In genomic region chr4:180057891-180058643, GRCh38 we compare ENCODE assay signal across 8 cellular contexts.
A peak's percentile ranks its signal among the peaks of the same experiment; 100 is the strongest.
DNase-seq lines count a peak whose midpoint lies in the region; ATAC-seq and TF ChIP-seq lines count a peak whose summit lies in the region.

No MANE protein-coding gene starts in this region.

- in situ Hi-C loops in GM13977 (cut with MboI; ENCODE audit: low pct_unique_long_range_greater_than_20kb, low sequenced_read_pairs, unreplicated experiment) = no loop called here

- ATAC-seq in HG02642 (IDR thresholded peaks at IDR 0.05; ENCODE audit: poor library complexity, unreplicated experiment) = peak; percentile 72

- DNase-seq in GM13977 (ENCODE audit: low spot score) = peak; percentile 50
- DNase-seq in Peyer's patch = peak in 2 of 3 donors; percentile 46 to 65
- DNase-seq in esophagus muscularis mucosa (ENCODE audit: extremely low spot score) = no peak
- no peak for DNase-seq in NK-92 treated with Interleukin-12 subunit alpha and Interleukin-12 subunit beta, amount 100 ng/mL, for 24 hours (lab: John Stamatoyannopoulos, UW)
- DNase-seq in HCEC 1CT = no peak
- DNase-seq in NCI-H1694 (lab: John Stamatoyannopoulos, UW) = no peak

- WGBS in esophagus muscularis mucosa = 4% methylated on average over 22 of the region's 76 CpGs

- H3K4me3 Mint-ChIP-seq in nephron = peak overlapping the region; percentile 79 to 88 (median 87)

- H3K36me3 ChIP-seq in Peyer's patch (no peaks in the 10 kb centered on the region), esophagus muscularis mucosa (no peaks in the 10 kb centered on the region)

- peaks cover 15% of the 10 kb centered on the region for H3K4me1 Mint-ChIP-seq in nephron

- peaks cover 66% of the 10 kb centered on the region for H3K27me3 Mint-ChIP-seq in nephron (ENCODE audit: low read depth)

- H3K27me3 ChIP-seq in Peyer's patch = no peaks in the 10 kb centered on the region
- peaks cover 5 to 59% (median 17%) of the 10 kb centered on the region in 4 donors for H3K27me3 ChIP-seq in esophagus muscularis mucosa

- intact Hi-C loops in esophagus muscularis mucosa (cut with DNase I) = no loop called here

- no peaks in the 10 kb centered on the region for H3K9me3 Mint-ChIP-seq in nephron

- TF ChIP-seq POLR2A in Peyer's patch (IDR thresholded peaks at IDR 0.05) (no peak), esophagus muscularis mucosa (IDR thresholded peaks at IDR 0.05; ENCODE audit: low read depth) (no peak)

- H3K9me3 ChIP-seq in Peyer's patch (no peaks in the 10 kb centered on the region), esophagus muscularis mucosa (no peaks in the 10 kb centered on the region)

- H3K4me3 ChIP-seq in Peyer's patch (peak overlapping the region; percentile 35 to 81 (median 54)), esophagus muscularis mucosa (peak overlapping the region; percentile 53 to 60 (median 55))

- no peak for TF ChIP-seq CTCF in GM13977 (IDR thresholded peaks at IDR 0.05; ENCODE audit: extremely low read depth, insufficient read depth, missing control alignments)
- no peak for TF ChIP-seq CTCF in Peyer's patch (IDR thresholded peaks at IDR 0.05)
- TF ChIP-seq CTCF in esophagus muscularis mucosa (IDR thresholded peaks at IDR 0.05) = no peak
- no peak for TF ChIP-seq CTCF in nephron (IDR thresholded peaks at IDR 0.05; ENCODE audit: unreplicated experiment in 3 of 3)

- no peak for TF ChIP-seq EP300 in esophagus muscularis mucosa (IDR thresholded peaks at IDR 0.05)

- peak overlapping the region in 2 of 3 experiments; percentile 24 to 48 for H3K27ac Mint-ChIP-seq in nephron

- H3K27ac ChIP-seq in Peyer's patch = peak overlapping the region in 2 of 4 donors; percentile 28 to 48
- H3K27ac ChIP-seq in esophagus muscularis mucosa (replicated peaks in 1 of 4) = no peak overlapping the region

- H3K4me1 ChIP-seq in Peyer's patch (peaks cover 0 to 15% (median 0%) of the 10 kb centered on the region in 4 donors), esophagus muscularis mucosa (peaks cover 12 to 28% (median 22%) of the 10 kb centered on the region in 4 donors)

- H3K36me3 Mint-ChIP-seq in nephron (ENCODE audit: low read depth) = no peaks in the 10 kb centered on the region

Comparison
In these comparisons a context has a peak if more than half of its experiments do, and no peak if none do; other contexts are left out.
1. DNase-seq: peak in GM13977 (single experiment) and Peyer's patch (2 of 3); none in esophagus muscularis mucosa (single experiment), NK-92 treated with Interleukin-12 subunit alpha and Interleukin-12 subunit beta, amount 100 ng/mL, for 24 hours (single experiment), HCEC 1CT (single experiment) and NCI-H1694 (single experiment).